Comparison of ENCODE assay signal across 10 cellular contexts in genomic region chr13:65966991-65967451, GRCh38.
DNase-seq lines count a peak whose midpoint lies in the region; ATAC-seq and TF ChIP-seq lines count a peak whose summit lies in the region.
"Had no signal": no experiment of that assay in that cellular context is flagged by ENCODE, and none has a peak within 500 bp of the region (broad histone marks: within the 10 kb centered on the region; RNA-seq: fewer than 3 reads in every experiment).

No MANE protein-coding gene starts in this region.

- H3K36me3 ChIP-seq in GM23248 (ENCODE audit: low read depth) (no peaks in the 10 kb centered on the region), thyroid gland (no peaks in the 10 kb centered on the region), gastrocnemius medialis (no peaks in the 10 kb centered on the region), gastroesophageal sphincter (no peaks in the 10 kb centered on the region)
- H3K36me3 ChIP-seq: pancreas had no signal

- TF ChIP-seq CTCF in cardiac fibroblast (IDR thresholded peaks at IDR 0.05; ENCODE audit: low read depth, low read length) = peak; percentile 47
- TF ChIP-seq CTCF in progenitor cell of endocrine pancreas (IDR thresholded peaks at IDR 0.05; ENCODE audit: unreplicated experiment) = peak; percentile 46
- TF ChIP-seq CTCF in thyroid gland (IDR thresholded peaks at IDR 0.05) = no peak
- no peak for TF ChIP-seq CTCF in gastrocnemius medialis (IDR thresholded peaks at IDR 0.05 in 4 of 5, conservative IDR thresholded peaks at IDR 0.05 in 1 of 5)
- peak in 1 of 4 experiments; percentile 26 for TF ChIP-seq CTCF in gastroesophageal sphincter (IDR thresholded peaks at IDR 0.05)

- intact Hi-C loops in thyroid gland (cut with DNase I) = no loop called here
- intact Hi-C loops in gastrocnemius medialis (cut with DNase I; ENCODE audit: low total_unique reads) = no loop called here

- H3K27ac ChIP-seq in GM23248 (no peak overlapping the region), thyroid gland (no peak overlapping the region), gastrocnemius medialis (no peak overlapping the region), gastroesophageal sphincter (no peak overlapping the region)
- H3K27ac ChIP-seq: pancreas had no signal

- no peak overlapping the region for H3K4me2 ChIP-seq in GM23248 (ENCODE audit: unreplicated experiment)

- H3K4me1 Mint-ChIP-seq in progenitor cell of endocrine pancreas (ENCODE audit: low read depth) = no peaks in the 10 kb centered on the region

- H3K9me3 ChIP-seq in GM23248 (ENCODE audit: low read depth) (peaks cover 3% of the 10 kb centered on the region), thyroid gland (no peaks in the 10 kb centered on the region), gastrocnemius medialis (no peaks in the 10 kb centered on the region), gastroesophageal sphincter (no peaks in the 10 kb centered on the region)
- H3K9me3 ChIP-seq: pancreas had no signal

- no peak overlapping the region for H2AFZ ChIP-seq in GM23248

- TF ChIP-seq POLR2A in thyroid gland (IDR thresholded peaks at IDR 0.05) (no peak), gastrocnemius medialis (IDR thresholded peaks at IDR 0.05) (no peak), gastroesophageal sphincter (IDR thresholded peaks at IDR 0.05) (no peak)

- no peak overlapping the region for H3K4me3 Mint-ChIP-seq in progenitor cell of endocrine pancreas (ENCODE audit: low read depth)

- no peak for ATAC-seq in gastrocnemius medialis
- ATAC-seq in gastroesophageal sphincter = no peak
- ATAC-seq in GM21723 (IDR thresholded peaks at IDR 0.05; ENCODE audit: unreplicated experiment) = no peak

- no peak overlapping the region for H3K27ac Mint-ChIP-seq in progenitor cell of endocrine pancreas

- H3K9me3 Mint-ChIP-seq in progenitor cell of endocrine pancreas (ENCODE audit: low read depth) = peaks cover 4% of the 10 kb centered on the region

- H3K27me3 ChIP-seq in GM23248 (replicated peaks; ENCODE audit: insufficient read depth) = no peaks in the 10 kb centered on the region
- no peaks in the 10 kb centered on the region for H3K27me3 ChIP-seq in thyroid gland
- no peaks in the 10 kb centered on the region for H3K27me3 ChIP-seq in gastrocnemius medialis
- H3K27me3 ChIP-seq in gastroesophageal sphincter = no peaks in the 10 kb centered on the region
- H3K27me3 ChIP-seq: pancreas had no signal

- in situ Hi-C loops in GM23248 (cut with MboI) = no loop called here
- in situ Hi-C loops in gastrocnemius medialis (cut with MboI; ENCODE audit: low sequenced_read_pairs in 4 of 4) = no loop called here

- H3K4me3 ChIP-seq in GM23248 (no peak overlapping the region), cardiac fibroblast (replicated peaks in 1 of 2; ENCODE audit: low read depth in 2 of 2, low read length in 2 of 2) (no peak overlapping the region), thyroid gland (replicated peaks in 1 of 3) (no peak overlapping the region), gastrocnemius medialis (no peak overlapping the region), gastroesophageal sphincter (no peak overlapping the region)
- H3K4me3 ChIP-seq: pancreas had no signal

- no peaks in the 10 kb centered on the region for H3K9me2 ChIP-seq in GM23248 (ENCODE audit: insufficient read depth)

- peak; percentile 29 for DNase-seq in GM23248
- DNase-seq in NCI-H226 = peak; percentile 44
- DNase-seq in cardiac fibroblast (ENCODE audit: low read depth in 2 of 2) = peak; percentile 65 to 76
- no peak for DNase-seq in progenitor cell of endocrine pancreas (ENCODE audit: low spot score, unreplicated experiment)
- no peak for DNase-seq in thyroid gland
- no peak for DNase-seq in gastrocnemius medialis
- DNase-seq: activated gamma-delta T cell treated with Interleukin-2 at 50 U/mL for 16 hours, pancreas had no signal

- H3K27me3 Mint-ChIP-seq in progenitor cell of endocrine pancreas = no peaks in the 10 kb centered on the region

- H3K36me3 Mint-ChIP-seq in progenitor cell of endocrine pancreas (ENCODE audit: insufficient read depth) = no peaks in the 10 kb centered on the region

- no peak overlapping the region for H3K9ac ChIP-seq in GM23248

- no peaks in the 10 kb centered on the region for H4K20me1 ChIP-seq in GM23248 (ENCODE audit: insufficient read depth)

- no peaks in the 10 kb centered on the region for H3K4me1 ChIP-seq in GM23248 (ENCODE audit: insufficient read depth)
- no peaks in the 10 kb centered on the region for H3K4me1 ChIP-seq in thyroid gland
- H3K4me1 ChIP-seq in gastrocnemius medialis = no peaks in the 10 kb centered on the region
- H3K4me1 ChIP-seq in gastroesophageal sphincter = no peaks in the 10 kb centered on the region
- H3K4me1 ChIP-seq: pancreas had no signal

- TF ChIP-seq EP300 in gastroesophageal sphincter (IDR thresholded peaks at IDR 0.05) = no peak

- 25 to 28% methylated on average over 3 of the region's 3 CpGs for WGBS in GM23248 (ENCODE audit: low coverage in 1 of 2, low lambda C conversion rate in 2 of 2, missing lambda C conversion rate in 2 of 2), 2 experiments
- WGBS in thyroid gland, 2 donors = 72 to 77% methylated on average over 3 of the region's 3 CpGs
- WGBS in gastroesophageal sphincter (ENCODE audit: low coverage in 1 of 2), 2 donors = 59 to 64% methylated on average over 2 to 3 of the region's 3 CpGs

- H3K79me2 ChIP-seq in GM23248 (ENCODE audit: insufficient read depth) = no peaks in the 10 kb centered on the region

- no peaks in the 10 kb centered on the region for H3F3A ChIP-seq in GM23248 (ENCODE audit: insufficient read depth)

Comparison
In these comparisons a context has a peak if more than half of its experiments do, and no peak if none do; other contexts are left out.
1. DNase-seq: peak in GM23248 (single experiment), NCI-H226 (single experiment) and cardiac fibroblast (2 of 2); none in progenitor cell of endocrine pancreas (single experiment), thyroid gland (0 of 2) and gastrocnemius medialis (0 of 2).
2. CTCF ChIP-seq: peak in cardiac fibroblast (single experiment) and progenitor cell of endocrine pancreas (single experiment); none in thyroid gland (0 of 6) and gastrocnemius medialis (0 of 5).